Comparison of ENCODE assay signal across 17 cellular contexts in genomic region chr14:100392266-100392850, GRCh38. TPM values are rescaled to one million over a fixed set of nuclear protein-coding genes. Genes with fewer than 3 reads are reported as not detected.
A peak's percentile ranks its signal among the peaks of the same experiment; 100 is the strongest.
DNase-seq lines count a peak whose midpoint lies in the region; ATAC-seq, FAIRE-seq and TF ChIP-seq lines count a peak whose summit lies in the region.
"Had no signal": no experiment of that assay in that cellular context is flagged by ENCODE, and none has a peak within 500 bp of the region (broad histone marks: within the 10 kb centered on the region; RNA-seq: fewer than 3 reads in every experiment).

No MANE protein-coding gene starts in this region.

- no peak for ATAC-seq in A549
- no peak for ATAC-seq in GM19455 (IDR thresholded peaks at IDR 0.05; ENCODE audit: unreplicated experiment)
- ATAC-seq in CD4-positive, alpha-beta T cell (ENCODE audit: poor library complexity) = no peak

- H3K4me2 ChIP-seq in A549 = peak overlapping the region; percentile 35; the same call in 2 of the 3 replicates

- H3K9me3 Mint-ChIP-seq in glutamatergic neuron (ENCODE audit: unreplicated experiment) = peaks cover 4% of the 10 kb centered on the region
- H3K9me3 Mint-ChIP-seq in CD4-positive, alpha-beta T cell = no peaks in the 10 kb centered on the region
- H3K9me3 Mint-ChIP-seq: dendritic cell treated with granulocyte-macrophage colony-stimulating factor and Interleukin-4, amounts not matched to agents 40 ng/mL and 50 ng/mL, for 4 days had no signal

- POLR2A ChIA-PET in A549 (lab: Yijun Ruan, JAX) = no interaction called here
- POLR2A ChIA-PET in CD4-positive, alpha-beta T cell (lab: Charles Lee) = no interaction called here

- H3K4me3 ChIP-seq in A549 (no peak overlapping the region), SK-N-MC (peak overlapping the region; percentile 6)
- H3K4me3 ChIP-seq: esophagus muscularis mucosa, SJSA1, skin epidermis had no signal

- H3K9me3 ChIP-seq in A549 (no peaks in the 10 kb centered on the region), SK-N-MC (ENCODE audit: low read depth, low read length) (no peaks in the 10 kb centered on the region)
- no peaks in the 10 kb centered on the region for H3K9me3 ChIP-seq in CD4-positive, alpha-beta T cell (ENCODE audit: control insufficient read depth, low read length)
- H3K9me3 ChIP-seq: esophagus muscularis mucosa, neutrophil, SJSA1 had no signal

- peaks cover 39% of the 10 kb centered on the region for H3K4me1 ChIP-seq in A549
- H3K4me1 ChIP-seq: SJSA1 had no signal

- TF ChIP-seq CTCF in A549 (IDR thresholded peaks at IDR 0.05) (no peak), glutamatergic neuron (IDR thresholded peaks at IDR 0.05; ENCODE audit: partially characterized antibody, unreplicated experiment) (no peak)
- no peak for TF ChIP-seq CTCF in CD4-positive, alpha-beta T cell (IDR thresholded peaks at IDR 0.05)

- H3K9ac ChIP-seq in SK-N-MC (ENCODE audit: insufficient read length) = no peak overlapping the region

- intact Hi-C loops in CD4-positive, alpha-beta T cell (cut with DNase I, micrococcal nuclease) = no loop called here

- TF ChIP-seq RAD21 in A549 (conservative IDR thresholded peaks at IDR 0.05 in 1 of 2, IDR thresholded peaks at IDR 0.05 in 1 of 2) = no peak

- H3K27ac ChIP-seq in A549 = peak overlapping the region; percentile 43 to 64; a peak in 5 of 6 replicates
- H3K27ac ChIP-seq in SK-N-MC = peak overlapping the region; percentile 90
- H3K27ac ChIP-seq in CD4-positive, alpha-beta T cell (ENCODE audit: low read depth, low read length) = no peak overlapping the region
- H3K27ac ChIP-seq: esophagus muscularis mucosa, neutrophil, SJSA1 had no signal

- H3K27me3 ChIP-seq in CD4-positive, alpha-beta T cell (ENCODE audit: control insufficient read depth, insufficient read depth, low read length) = no peaks in the 10 kb centered on the region
- H3K27me3 ChIP-seq: esophagus muscularis mucosa, neutrophil, SJSA1 had no signal

- no peaks in the 10 kb centered on the region for H3K36me3 Mint-ChIP-seq in glutamatergic neuron (ENCODE audit: unreplicated experiment)
- H3K36me3 Mint-ChIP-seq in CD4-positive, alpha-beta T cell (ENCODE audit: low read depth) = peaks cover 3% of the 10 kb centered on the region

- no peak for FAIRE-seq in A549 (lab: Jason Lieb, UNC)

- H3K27ac Mint-ChIP-seq in glutamatergic neuron (ENCODE audit: unreplicated experiment) = peak overlapping the region; percentile 1
- H3K27ac Mint-ChIP-seq in CD4-positive, alpha-beta T cell = no peak overlapping the region
- H3K27ac Mint-ChIP-seq: dendritic cell treated with granulocyte-macrophage colony-stimulating factor and Interleukin-4, amounts not matched to agents 40 ng/mL and 50 ng/mL, for 4 days had no signal

- TF ChIP-seq POLR2A in A549 (IDR thresholded peaks at IDR 0.05; ENCODE audit: low read length) = no peak

- H3K4me1 Mint-ChIP-seq in glutamatergic neuron (ENCODE audit: low read depth, unreplicated experiment) = peaks cover 57% of the 10 kb centered on the region
- peaks cover 12% of the 10 kb centered on the region for H3K4me1 Mint-ChIP-seq in CD4-positive, alpha-beta T cell (ENCODE audit: low read depth)

- peaks cover 6% of the 10 kb centered on the region for H3K27me3 Mint-ChIP-seq in glutamatergic neuron (ENCODE audit: unreplicated experiment)
- no peaks in the 10 kb centered on the region for H3K27me3 Mint-ChIP-seq in CD4-positive, alpha-beta T cell
- H3K27me3 Mint-ChIP-seq: dendritic cell treated with granulocyte-macrophage colony-stimulating factor and Interleukin-4, amounts not matched to agents 40 ng/mL and 50 ng/mL, for 4 days had no signal

- CTCF ChIA-PET in A549 (lab: Yijun Ruan, JAX) = interaction anchor here (0.7 to 16.2 kb wide), 6 partner anchors 25 to 843 kb away, joined by 3 to 602 read pairs (median 4); no protein-coding TSS in a partner anchor
- CTCF ChIA-PET in CD4-positive, alpha-beta T cell (lab: Charles Lee) = no interaction called here

- peak overlapping the region; percentile 10 for H3K4me3 Mint-ChIP-seq in glutamatergic neuron (ENCODE audit: unreplicated experiment)
- no peak overlapping the region for H3K4me3 Mint-ChIP-seq in CD4-positive, alpha-beta T cell
- H3K4me3 Mint-ChIP-seq: dendritic cell treated with granulocyte-macrophage colony-stimulating factor and Interleukin-4, amounts not matched to agents 40 ng/mL and 50 ng/mL, for 4 days had no signal

- no peaks in the 10 kb centered on the region for H3K36me3 ChIP-seq in SK-N-MC (ENCODE audit: insufficient read depth, low read length)
- H3K36me3 ChIP-seq: esophagus muscularis mucosa, neutrophil, SJSA1 had no signal

- TF ChIP-seq EP300 in A549 (IDR thresholded peaks at IDR 0.05) = no peak

- WGBS in A549 (ENCODE audit: missing lambda C conversion rate) = 81% methylated on average over 14 of the region's 14 CpGs

- DNase-seq in A549 (ENCODE audit: low read depth in 1 of 2, low spot score in 1 of 2) (no peak), GM03348 (ENCODE audit: low spot score) (peak; percentile 39), SK-N-MC (ENCODE audit: low read depth, low spot score) (no peak), glutamatergic neuron (no peak), SHP77 treated with DMSO at 0.1 percent for 48 hours (lab: John Stamatoyannopoulos, UW) (no peak), cerebellar cortex (ENCODE audit: low spot score) (no peak)
- DNase-seq in CD4-positive, alpha-beta T cell = no peak
- DNase-seq: anterior cingulate cortex, DMS 273 treated with DMSO at 0.1 percent for 48 hours, Karpas-422, NCI-H2029 treated with DMSO at 0.1 percent for 48 hours had no signal

TF ChIP-seq in A549, 52 proteins besides CTCF, POLR2A, EP300 and RAD21:
- TF ChIP-seq ESRRA (IDR thresholded peaks at IDR 0.05; ENCODE audit: borderline replicate concordance, low read length) (no peak), SREBF2 (IDR thresholded peaks at IDR 0.05) (no peak), KDM5A (IDR thresholded peaks at IDR 0.05) (no peak), HOXB5 (CRISPR knock-in tag; IDR thresholded peaks at IDR 0.05) (no peak), MAFK (IDR thresholded peaks at IDR 0.05; ENCODE audit: partially characterized antibody) (peak; percentile 65), MYC (IDR thresholded peaks at IDR 0.05; ENCODE audit: borderline replicate concordance, low read length) (no peak), NFE2L2 (conservative IDR thresholded peaks at IDR 0.05; ENCODE audit: low read length) (peak; percentile 55; the same call in 1 of the 2 replicates), FOXS1 (CRISPR knock-in tag; IDR thresholded peaks at IDR 0.05) (no peak)

RNA-seq across cellular contexts. Expression of gene WDR25, which starts 16.1 kb away (rescaled TPM):
- polyA plus RNA-seq in A549 (2011; rRNA removed) (7.8 and 8.9 TPM in 2 replicates), A549 (2017; fragmentation: RNase III; extraction: RNeasy Plus Mini Kit Qiagen cat#74134 plus additional on column Dnase treatment) (6.2 to 7.0 TPM (median 6.8 TPM) in 3 replicates)
- polyA plus RNA-seq in A549 (2012; cell fraction: cytosol; rRNA removed) = 8.0 and 9.7 TPM in 2 replicates
- 13.9 and 17.7 TPM in 2 replicates for polyA plus RNA-seq in A549 (2012; cell fraction: nucleus; rRNA removed)
- polyA minus RNA-seq in A549 (2011; rRNA and poly(A)+ RNA removed) = 10.3 and 11.0 TPM in 2 replicates
- total RNA-seq in glutamatergic neuron (ENCODE audit: unreplicated experiment) = 9.7 TPM
- 1 to 10 TPM; 2.0 to 2.4 TPM for total RNA-seq in CD4-positive, alpha-beta T cell
